ENCODE assay signal across 8 cellular contexts in the genomic region with DNA sequence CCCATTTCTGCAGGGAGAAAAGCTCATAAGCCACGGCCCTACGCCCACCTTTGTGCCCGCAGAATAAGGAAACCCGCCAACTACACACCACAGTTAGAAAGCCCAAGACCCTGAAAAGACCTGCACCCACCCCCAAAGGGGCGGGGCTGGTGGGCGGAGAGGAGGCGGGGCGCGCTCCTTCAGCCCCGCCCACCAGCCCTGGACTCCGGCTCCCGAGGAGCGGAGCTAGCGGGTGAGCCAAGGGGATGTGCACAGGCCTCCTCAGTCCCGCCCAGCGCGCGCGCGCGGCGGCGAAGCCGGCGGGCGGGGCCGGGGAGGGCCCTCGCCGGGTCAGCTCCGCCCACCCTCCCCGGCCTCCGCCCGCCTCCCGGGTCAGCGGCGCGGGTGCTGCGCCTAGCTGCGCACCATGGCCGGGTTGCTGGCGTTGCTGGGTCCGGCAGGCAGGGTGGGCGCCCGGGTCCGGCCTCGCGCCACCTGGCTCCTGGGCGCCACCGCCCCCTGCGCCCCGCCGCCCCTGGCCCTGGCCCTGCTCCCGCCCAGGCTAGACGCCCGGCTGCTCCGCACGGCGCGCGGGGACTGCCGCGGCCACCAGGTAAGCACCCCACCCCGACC.
DNase-seq lines count a peak whose midpoint lies in the region; ATAC-seq lines count a peak whose summit lies in the region.

A gene with protein sequence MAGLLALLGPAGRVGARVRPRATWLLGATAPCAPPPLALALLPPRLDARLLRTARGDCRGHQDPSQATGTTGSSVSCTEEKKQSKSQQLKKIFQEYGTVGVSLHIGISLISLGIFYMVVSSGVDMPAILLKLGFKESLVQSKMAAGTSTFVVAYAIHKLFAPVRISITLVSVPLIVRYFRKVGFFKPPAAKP (plus strand): TSS at position 375 of the 612 bp plus-strand sequence. CDS start 32 bp downstream, at position 407.

- peak within 1 kb of the TSS; percentile 89 for H3K4me3 ChIP-seq in effector memory CD4-positive, alpha-beta T cell (ENCODE audit: insufficient read depth, low read depth, low read length, poor library complexity, severe bottlenecking)

- H3K36me3 ChIP-seq in effector memory CD4-positive, alpha-beta T cell (ENCODE audit: control insufficient read depth, insufficient read depth, low read length): no peaks in the 10 kb centered on the region

- peaks cover 12% of the 10 kb centered on the region for H3K4me1 ChIP-seq in effector memory CD4-positive, alpha-beta T cell (ENCODE audit: control insufficient read depth, insufficient read depth, low read length, poor library complexity, severe bottlenecking)

- DNase-seq in C1 segment of cervical spinal cord (lab: John Stamatoyannopoulos, UW) (peak; percentile 1 to 90 (median 72)), NCI-H82 treated with DMSO at 0.1 percent for 48 hours (lab: John Stamatoyannopoulos, UW; ENCODE audit: unreplicated experiment) (peak; percentile 79), medulla oblongata (ENCODE audit: extremely low spot score) (peak; percentile 96)
- DNase-seq in activated CD8-positive, alpha-beta memory T cell treated with anti-CD3 and anti-CD28 coated beads for 48 hours (ENCODE audit: low read depth in 2 of 3, low spot score in 2 of 3): peak; percentile 36 to 64 (median 58)
- DNase-seq in effector memory CD4-positive, alpha-beta T cell: peak; percentile 73 to 78 (median 75)
- DNase-seq in stimulated activated CD4-positive, alpha-beta T cell treated with anti-CD3 and anti-CD28 coated beads, TNF-alpha, amount 100 ng/mL, for 48 hours (ENCODE audit: low read depth in 3 of 3): peak; percentile 66 to 77 (median 74)

- H3K27ac ChIP-seq in effector memory CD4-positive, alpha-beta T cell (ENCODE audit: insufficient read depth, low read length, poor library complexity, severe bottlenecking): peak within 1 kb of the TSS; percentile 32

- no peaks in the 10 kb centered on the region for H3K27me3 ChIP-seq in effector memory CD4-positive, alpha-beta T cell (replicated peaks; ENCODE audit: control insufficient read depth, insufficient read depth, low read length, poor library complexity, severe bottlenecking)

- ATAC-seq in GM19438 (IDR thresholded peaks at IDR 0.05; ENCODE audit: low read depth, unreplicated experiment) (peak; percentile 91), HG03565 (IDR thresholded peaks at IDR 0.05; ENCODE audit: unreplicated experiment) (peak; percentile 95)

- H3K9me3 ChIP-seq in effector memory CD4-positive, alpha-beta T cell (ENCODE audit: control insufficient read depth, low read length): no peaks in the 10 kb centered on the region

Comparison
In these comparisons a context has a peak if more than half of its experiments do, and no peak if none do; other contexts are left out.
1. Peak in every context shown above with its lines: DNase-seq, ATAC-seq, H3K4me3 ChIP-seq and H3K27ac ChIP-seq.